In the genomic region with DNA sequence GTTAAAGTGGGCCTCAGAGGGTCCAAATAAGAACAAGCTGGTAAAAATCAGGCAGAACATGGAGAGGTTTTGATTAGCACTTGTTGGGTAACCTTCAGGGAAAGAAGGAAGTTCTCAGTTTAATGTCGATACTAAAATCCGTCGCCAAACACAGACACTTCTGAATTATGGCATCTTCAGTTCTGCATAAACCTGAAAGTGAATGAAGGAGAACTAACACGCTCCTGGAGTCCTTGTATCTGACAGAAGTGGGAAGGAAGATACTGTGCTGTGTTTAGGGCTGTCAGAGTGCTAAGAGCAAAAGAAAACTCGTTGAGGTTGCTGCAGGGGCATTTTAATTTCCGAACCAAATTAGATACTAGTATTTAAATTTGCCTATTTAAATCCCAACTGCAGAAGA, we compare ENCODE assay signal across 1 cellular context.
TF ChIP-seq lines count a peak whose summit lies in the region.

No MANE protein-coding gene starts in this region.

TF ChIP-seq in GM12878, 131 proteins besides CTCF, POLR2A, EP300 and RAD21:
- TF ChIP-seq NFIC (IDR thresholded peaks at IDR 0.05; ENCODE audit: low read depth, low read length) (no peak), NFYA (IDR thresholded peaks at IDR 0.05; ENCODE audit: borderline replicate concordance, low read depth, low read length) (no peak), TCF3 (IDR thresholded peaks at IDR 0.05; ENCODE audit: borderline replicate concordance, insufficient read depth, low read depth, low read length) (no peak)
TF ChIP-seq in GM12878: peak in this region for 0.
